Comparison of ENCODE assay signal across 14 cellular contexts in the genomic region with DNA sequence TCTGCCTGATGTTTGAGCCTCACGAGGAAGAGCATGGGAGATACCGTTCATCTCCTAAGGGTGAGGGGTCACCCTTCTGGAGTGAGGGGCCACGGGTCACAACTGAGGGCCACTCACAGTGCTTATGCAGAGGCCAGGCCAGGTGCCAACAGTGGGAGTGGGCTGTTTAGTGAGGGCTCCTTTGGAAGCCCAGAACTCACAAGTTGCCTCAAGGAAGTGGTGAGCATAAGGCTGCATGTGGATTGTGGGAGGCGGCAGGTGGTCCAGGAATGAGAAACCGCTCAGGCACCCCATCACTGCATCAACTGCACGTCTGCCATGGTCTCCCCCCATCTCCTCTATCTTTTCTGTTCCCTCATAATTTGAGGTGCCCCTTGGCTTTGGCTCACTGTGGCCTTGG. TPM values are rescaled to one million over a fixed set of nuclear protein-coding genes. Genes with fewer than 3 reads are reported as not detected.
DNase-seq lines count a peak whose midpoint lies in the region; ATAC-seq and TF ChIP-seq lines count a peak whose summit lies in the region.
"Had no signal": no experiment of that assay in that cellular context is flagged by ENCODE, and none has a peak within 500 bp of the region (broad histone marks: within the 10 kb centered on the region; RNA-seq: fewer than 3 reads in every experiment).

No MANE protein-coding gene starts in this region.

- H3K27me3 Mint-ChIP-seq in stimulated activated naive CD8-positive, alpha-beta T cell treated with anti-CD3 and anti-CD28 coated beads, Interleukin-15, Interleukin-2, amounts not matched to agents 100 ng/mL and 50 ng/mL, for 24 hours = peaks cover 5% of the 10 kb centered on the region
- no peaks in the 10 kb centered on the region for H3K27me3 Mint-ChIP-seq in neural crest cell (ENCODE audit: low read depth)

- peaks cover 14% of the 10 kb centered on the region for H3K4me1 ChIP-seq in right cardiac atrium (ENCODE audit: control insufficient read depth, insufficient read depth, low read length)
- H3K4me1 ChIP-seq: SJSA1 had no signal

- no peaks in the 10 kb centered on the region for H3K9me3 Mint-ChIP-seq in stimulated activated naive CD8-positive, alpha-beta T cell treated with anti-CD3 and anti-CD28 coated beads, Interleukin-15, Interleukin-2, amounts not matched to agents 100 ng/mL and 50 ng/mL, for 24 hours
- no peaks in the 10 kb centered on the region for H3K9me3 Mint-ChIP-seq in neural crest cell

- no peaks in the 10 kb centered on the region for H3K9me3 ChIP-seq in right cardiac atrium (ENCODE audit: control insufficient read depth, low read length)
- H3K9me3 ChIP-seq: neutrophil, SJSA1 had no signal

- H3K4me1 Mint-ChIP-seq in stimulated activated naive CD8-positive, alpha-beta T cell treated with anti-CD3 and anti-CD28 coated beads, Interleukin-15, Interleukin-2, amounts not matched to agents 100 ng/mL and 50 ng/mL, for 24 hours (ENCODE audit: low read depth) = peaks cover 10% of the 10 kb centered on the region
- peaks cover 92% of the 10 kb centered on the region for H3K4me1 Mint-ChIP-seq in neural crest cell

- no peak for DNase-seq in stimulated activated naive CD8-positive, alpha-beta T cell treated with anti-CD3 and anti-CD28 coated beads, Interleukin-15, Interleukin-2, amounts not matched to agents 100 U/mL and 50 U/mL, for 24 hours
- no peak for DNase-seq in right cardiac atrium
- DNase-seq in neural crest cell (ENCODE audit: low read depth, low spot score) = no peak
- no peak for DNase-seq in anterior cingulate cortex (lab: John Stamatoyannopoulos, UW)
- DNase-seq in NCI-H1436 (lab: John Stamatoyannopoulos, UW) = no peak
- no peak for DNase-seq in T-helper 2 cell
- no peak for DNase-seq in cortex of kidney (lab: John Stamatoyannopoulos, UW)
- DNase-seq: dermis blood vessel endothelial cell; MM.1S; stimulated activated CD4-positive, alpha-beta T cell treated with anti-CD3 and anti-CD28 coated beads, Interleukin-12 subunit alpha, Interleukin-12 subunit beta, amount 100 ng/mL, for 4 hours had no signal

- no peak for ATAC-seq in stimulated activated naive CD8-positive, alpha-beta T cell treated with anti-CD3 and anti-CD28 coated beads, Interleukin-15, Interleukin-2, amounts not matched to agents 100 U/mL and 50 U/mL, for 24 hours
- no peak for ATAC-seq in right cardiac atrium

- no peak overlapping the region for H3K4me3 ChIP-seq in right cardiac atrium (ENCODE audit: low read length)
- H3K4me3 ChIP-seq: SJSA1 had no signal

- no peak overlapping the region for H3K27ac Mint-ChIP-seq in stimulated activated naive CD8-positive, alpha-beta T cell treated with anti-CD3 and anti-CD28 coated beads, Interleukin-15, Interleukin-2, amounts not matched to agents 100 ng/mL and 50 ng/mL, for 24 hours
- H3K27ac Mint-ChIP-seq in neural crest cell (ENCODE audit: unreplicated experiment) = peak overlapping the region; percentile 98

- H3K27me3 ChIP-seq in right cardiac atrium (ENCODE audit: control insufficient read depth, insufficient read depth) = no peaks in the 10 kb centered on the region

- H3K36me3 Mint-ChIP-seq in stimulated activated naive CD8-positive, alpha-beta T cell treated with anti-CD3 and anti-CD28 coated beads, Interleukin-15, Interleukin-2, amounts not matched to agents 100 ng/mL and 50 ng/mL, for 24 hours (ENCODE audit: low read depth) = no peaks in the 10 kb centered on the region
- H3K36me3 Mint-ChIP-seq in neural crest cell (ENCODE audit: low read depth) = no peaks in the 10 kb centered on the region

- 74% methylated on average over 6 of the region's 6 CpGs for WGBS in right cardiac atrium

- intact Hi-C loops in right cardiac atrium (cut with DNase I) = no loop called here

- TF ChIP-seq CTCF in neural crest cell (conservative IDR thresholded peaks at IDR 0.05) = no peak

- H3K4me3 Mint-ChIP-seq in stimulated activated naive CD8-positive, alpha-beta T cell treated with anti-CD3 and anti-CD28 coated beads, Interleukin-15, Interleukin-2, amounts not matched to agents 100 ng/mL and 50 ng/mL, for 24 hours = peak overlapping the region; percentile 62
- peak overlapping the region; percentile 65 for H3K4me3 Mint-ChIP-seq in neural crest cell

- H3K27ac ChIP-seq in right cardiac atrium (ENCODE audit: low read length) = peak overlapping the region; percentile 0
- H3K27ac ChIP-seq: neutrophil, SJSA1 had no signal

RNA-seq across cellular contexts. Expression of a gene that starts 26.5 kb away (rescaled TPM):
- total RNA-seq in right cardiac atrium = 1 to 10 TPM; 1.1 to 9.7 (median 5.4) TPM
- 6.9 TPM for polyA plus RNA-seq in right cardiac atrium
- total RNA-seq in neural crest cell = 33.2 and 35.1 TPM in 2 replicates
- total RNA-seq: dermis blood vessel endothelial cell, HT-29 had no signal
